In genomic region chr12:96448287-96448686, GRCh38 we compare ENCODE assay signal across 13 cellular contexts. TPM values are rescaled to one million over a fixed set of nuclear protein-coding genes. Genes with fewer than 3 reads are reported as not detected.
DNase-seq lines count a peak whose midpoint lies in the region; ATAC-seq and TF ChIP-seq lines count a peak whose summit lies in the region.
"Had no signal": no experiment of that assay in that cellular context is flagged by ENCODE, and none has a peak within 500 bp of the region (broad histone marks: within the 10 kb centered on the region; RNA-seq: fewer than 3 reads in every experiment).

No MANE protein-coding gene starts in this region.

- no peaks in the 10 kb centered on the region for H4K20me1 ChIP-seq in PC-3 (ENCODE audit: low read length)

- intact Hi-C loops in PC-3 (cut with micrococcal nuclease) (loop anchor here (1.0 to 5.0 kb wide), 4 partner anchors 21 to 54 kb away; no protein-coding TSS in a partner anchor), vagina (cut with DNase I) (no loop called here)

- H3K9me3 ChIP-seq in PC-3 (ENCODE audit: low read length) (no peaks in the 10 kb centered on the region), vagina (no peaks in the 10 kb centered on the region)
- H3K9me3 ChIP-seq: thyroid gland had no signal

- H3K36me3 ChIP-seq in PC-3 (ENCODE audit: low read depth, low read length) (no peaks in the 10 kb centered on the region), vagina (no peaks in the 10 kb centered on the region)
- H3K36me3 ChIP-seq: thyroid gland had no signal

- no peak for TF ChIP-seq POLR2A in vagina (IDR thresholded peaks at IDR 0.05)

- CTCF ChIA-PET in PC-3 (lab: Charles Lee) = interaction anchor here (0.6 to 1.1 kb wide), 4 partner anchors 47 to 736 kb away, joined by 3 to 12 read pairs (median 4); partner anchors contain the start of gene CDK17

- peak overlapping the region; percentile 47; the same call in 1 of the 2 replicates for H3K4me2 ChIP-seq in PC-3 (ENCODE audit: low read length)

- ATAC-seq in PC-3 (peak; percentile 89), HG03139 (IDR thresholded peaks at IDR 0.05; ENCODE audit: unreplicated experiment) (no peak)
- ATAC-seq: Right ventricle myocardium inferior had no signal

- POLR2A ChIA-PET in PC-3 (lab: Charles Lee; ENCODE audit: unreplicated experiment) = interaction anchor here (0.8 kb wide), 1 partner anchor 50 kb away, joined by 3 read pairs; no protein-coding TSS in a partner anchor

- no TSS peak for BruUV-seq in PC-3 (replicated peaks; lab: Mats Ljungman, UMichigan)

- TF ChIP-seq CTCF in PC-3 (conservative IDR thresholded peaks at IDR 0.05; ENCODE audit: low read depth, low read length) = no peak
- TF ChIP-seq CTCF in vagina (IDR thresholded peaks at IDR 0.05) = no peak

- H3K4me1 ChIP-seq in PC-3 (ENCODE audit: insufficient read depth, low read length) (peaks cover 50% of the 10 kb centered on the region), vagina (no peaks in the 10 kb centered on the region)

- no peaks in the 10 kb centered on the region for H3K9me2 ChIP-seq in PC-3 (replicated peaks; ENCODE audit: low read length)

- H3F3A ChIP-seq in PC-3 (ENCODE audit: low read length, unreplicated experiment) = peaks cover 7% of the 10 kb centered on the region

- H3K4me3 ChIP-seq in PC-3 (ENCODE audit: low read length) (peak overlapping the region; percentile 36; the same call in 1 of the 2 replicates), vagina (no peak overlapping the region)
- H3K4me3 ChIP-seq: thyroid gland had no signal

- no peaks in the 10 kb centered on the region for H3K79me2 ChIP-seq in PC-3 (ENCODE audit: low read length)

- H3K27me3 ChIP-seq in PC-3 (ENCODE audit: low read length) (no peaks in the 10 kb centered on the region), vagina (no peaks in the 10 kb centered on the region)
- H3K27me3 ChIP-seq: thyroid gland had no signal

- no peak overlapping the region for H2AFZ ChIP-seq in PC-3 (ENCODE audit: low read length)

- peak overlapping the region; percentile 68 for H3K9ac ChIP-seq in PC-3 (ENCODE audit: low read length)

- H3K27ac ChIP-seq in PC-3 (ENCODE audit: low read length) (peak overlapping the region; percentile 92), vagina (no peak overlapping the region)
- H3K27ac ChIP-seq: thyroid gland had no signal

- DNase-seq in EL = peak; percentile 57
- peak; percentile 96 for DNase-seq in PC-3
- peak; percentile 92 for DNase-seq in dermis blood vessel endothelial cell
- DNase-seq in non-pigmented ciliary epithelial cell (ENCODE audit: low read depth) = peak; percentile 53
- no peak for DNase-seq in NCI-H1930 (lab: John Stamatoyannopoulos, UW)
- DNase-seq in vagina (ENCODE audit: extremely low spot score in 2 of 2) = no peak
- DNase-seq: DMS 273 treated with DMSO at 0.1 percent for 48 hours, H9, NCI-H526, nucleus accumbens, thyroid gland had no signal

RNA-seq across cellular contexts. Expression of gene CFAP54, which starts 41.1 kb away (rescaled TPM):
- total RNA-seq in PC-3 (2014; rRNA removed) (0.77 and 1.1 TPM in 2 replicates), dermis blood vessel endothelial cell (8.3 and 13.1 TPM in 2 replicates), vagina (1.7 TPM)

RNA-seq across cellular contexts. Expression of gene CDK17, which starts 48.0 kb away (rescaled TPM):
- total RNA-seq in PC-3 (2014; rRNA removed) (20.7 and 23.9 TPM in 2 replicates), dermis blood vessel endothelial cell (182 and 232 TPM in 2 replicates), vagina (72.4 TPM)

Comparison
In these comparisons a context has a peak if more than half of its experiments do, and no peak if none do; other contexts are left out.
1. DNase-seq: peak in EL (single experiment), PC-3 (single experiment), dermis blood vessel endothelial cell (single experiment) and non-pigmented ciliary epithelial cell (single experiment); none in NCI-H1930 (0 of 2) and vagina (0 of 2).